In the genomic region with DNA sequence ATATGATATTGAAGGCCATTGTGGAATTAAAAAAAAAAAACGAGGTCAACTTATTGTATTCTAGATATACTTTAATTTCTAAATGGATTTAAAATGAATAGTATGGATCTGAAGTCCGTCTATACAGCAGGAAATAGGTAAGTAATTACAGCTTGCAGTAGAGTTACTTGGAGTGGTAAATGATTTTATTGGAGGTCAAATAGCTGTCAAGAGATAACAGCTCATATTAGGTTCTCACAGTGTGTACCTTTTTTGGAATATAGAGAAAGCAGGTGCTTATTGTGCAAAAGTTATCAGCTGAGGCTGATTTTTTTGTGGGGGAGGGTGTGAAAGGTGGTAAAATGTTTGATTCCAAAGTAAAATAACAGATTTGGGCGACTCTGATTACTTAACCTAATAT, we compare ENCODE assay signal across 8 cellular contexts.
"Had no signal": no experiment of that assay in that cellular context is flagged by ENCODE, and none has a peak within 500 bp of the region (broad histone marks: within the 10 kb centered on the region; RNA-seq: fewer than 3 reads in every experiment).

No MANE protein-coding gene starts in this region.

- H3K27ac ChIP-seq: GM23248 had no signal

- FAIRE-seq: HTR-8/SVneo, K562 had no signal

- ATAC-seq: HCT116, K562 had no signal

- H3K9me3 ChIP-seq: HAP-1 had no signal

- DNase-seq: GM23248, GOT3, H7, IMR-90 had no signal

- H3K4me3 ChIP-seq: GM23248, HAP-1, K562 had no signal

- H3K36me3 ChIP-seq: HAP-1 had no signal
